ENCODE assay signal across 8 cellular contexts in the genomic region with DNA sequence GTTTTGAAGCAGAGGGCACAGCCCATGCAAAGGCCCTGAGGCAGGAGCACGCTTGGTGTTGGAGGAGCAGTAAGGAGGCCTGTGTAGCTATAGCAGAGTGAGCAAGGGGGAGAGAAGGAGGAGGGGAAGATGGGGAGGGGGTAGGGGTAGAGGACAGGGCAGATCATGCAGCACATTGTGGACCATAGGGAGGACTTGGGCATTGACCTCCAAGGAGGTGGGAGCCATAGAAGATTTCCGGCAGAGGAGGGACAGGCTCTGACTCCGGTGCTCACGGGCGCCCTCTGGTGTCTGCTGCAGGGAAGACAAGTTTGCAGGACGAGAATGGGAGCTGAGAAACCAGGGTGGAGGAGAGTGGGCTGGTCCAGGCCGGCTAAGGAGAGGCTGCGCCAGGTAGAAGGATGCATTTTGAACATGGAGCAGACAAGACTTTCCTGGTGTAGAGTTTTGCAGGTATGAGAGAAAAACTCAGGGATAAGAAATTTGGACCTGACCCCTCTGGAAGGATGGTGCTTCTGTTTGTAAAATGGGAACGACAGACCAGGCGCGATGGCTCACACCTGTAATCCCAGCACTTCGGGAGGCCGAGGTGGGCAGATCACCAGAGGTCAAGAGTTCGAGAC. TPM values are rescaled to one million over a fixed set of nuclear protein-coding genes. Genes with fewer than 3 reads are reported as not detected.
DNase-seq lines count a peak whose midpoint lies in the region; ATAC-seq and TF ChIP-seq lines count a peak whose summit lies in the region.

No MANE protein-coding gene starts in this region.

- H3K36me3 Mint-ChIP-seq in natural killer cell treated with Interleukin-12 subunit alpha and Interleukin-12 subunit beta and Interleukin-15 and Interleukin-18, amount 100 ng/mL, for 72 hours = no peaks in the 10 kb centered on the region

- 39% methylated on average over 14 of the region's 14 CpGs for WGBS in esophagus muscularis mucosa

- intact Hi-C loops in esophagus muscularis mucosa (cut with DNase I) = loop anchor here (5.0 to 10.0 kb wide), 2 partner anchors 68 to 155 kb away; a partner anchor contains a TSS

- no peaks in the 10 kb centered on the region for H4K20me1 ChIP-seq in BLaER1
- no peaks in the 10 kb centered on the region for H4K20me1 ChIP-seq in OCI-LY3 (ENCODE audit: insufficient read depth, low read length)

- H3K27me3 Mint-ChIP-seq in natural killer cell treated with Interleukin-12 subunit alpha and Interleukin-12 subunit beta and Interleukin-15 and Interleukin-18, amount 100 ng/mL, for 72 hours = peaks cover 0 to 2% of the 10 kb centered on the region in 2 donors

- DNase-seq in HCEC 1CT = peak; percentile 51
- peak; percentile 99 for DNase-seq in activated CD8-positive, alpha-beta memory T cell treated with anti-CD3 and anti-CD28 coated beads, Interleukin-2, amount 50 U/mL, for 48 hours
- DNase-seq in esophagus muscularis mucosa (ENCODE audit: extremely low spot score) = no peak
- peak; percentile 83 for DNase-seq in natural killer cell treated with Interleukin-12 subunit alpha and Interleukin-12 subunit beta and Interleukin-15 and Interleukin-18, amount 100 ng/mL, for 72 hours (ENCODE audit: low spot score)
- DNase-seq in stimulated activated naive CD4-positive, alpha-beta T cell (lab: John Stamatoyannopoulos, UW) = peak; percentile 53 to 88 (median 80)
- no peak for DNase-seq in amniotic stem cell (lab: John Stamatoyannopoulos, UW)

- no peak overlapping the region for H2AFZ ChIP-seq in OCI-LY3 (ENCODE audit: low read depth, low read length)

- peak overlapping the region; percentile 42 to 69 for H3K27ac Mint-ChIP-seq in natural killer cell treated with Interleukin-12 subunit alpha and Interleukin-12 subunit beta and Interleukin-15 and Interleukin-18, amount 100 ng/mL, for 72 hours

- H3K79me2 ChIP-seq in OCI-LY3 (ENCODE audit: low read length) = no peaks in the 10 kb centered on the region

- H3K36me3 ChIP-seq in BLaER1 = no peaks in the 10 kb centered on the region
- no peaks in the 10 kb centered on the region for H3K36me3 ChIP-seq in OCI-LY3 (replicated peaks; ENCODE audit: low read depth, low read length)
- H3K36me3 ChIP-seq in esophagus muscularis mucosa = no peaks in the 10 kb centered on the region

- TF ChIP-seq EP300 in esophagus muscularis mucosa (IDR thresholded peaks at IDR 0.05) = no peak

- H3K4me1 ChIP-seq in BLaER1 (peaks cover 9% of the 10 kb centered on the region), OCI-LY3 (ENCODE audit: low read length) (peaks cover 15% of the 10 kb centered on the region), esophagus muscularis mucosa (peaks cover 0 to 14% (median 10%) of the 10 kb centered on the region in 4 donors)

- TF ChIP-seq POLR2A in esophagus muscularis mucosa (IDR thresholded peaks at IDR 0.05; ENCODE audit: low read depth) = no peak

- peak; percentile 89 to 92 for ATAC-seq in natural killer cell treated with Interleukin-12 subunit alpha and Interleukin-12 subunit beta and Interleukin-15 and Interleukin-18, amount 100 ng/mL, for 72 hours

- H3K4me2 ChIP-seq in BLaER1 (peak overlapping the region; percentile 16), OCI-LY3 (ENCODE audit: low read length) (peak overlapping the region; percentile 93; the same call in 1 of the 2 replicates)

- peaks cover 7 to 10% of the 10 kb centered on the region in 2 donors for H3K4me1 Mint-ChIP-seq in natural killer cell treated with Interleukin-12 subunit alpha and Interleukin-12 subunit beta and Interleukin-15 and Interleukin-18, amount 100 ng/mL, for 72 hours (ENCODE audit: low read depth in 2 of 2)

- H3K4me3 ChIP-seq in BLaER1 = no peak overlapping the region
- no peak overlapping the region for H3K4me3 ChIP-seq in OCI-LY3 (ENCODE audit: low read length)
- no peak overlapping the region for H3K4me3 ChIP-seq in esophagus muscularis mucosa

- no peak overlapping the region for H3K9ac ChIP-seq in BLaER1
- H3K9ac ChIP-seq in OCI-LY3 (ENCODE audit: low read length) = no peak overlapping the region

- H3K4me3 Mint-ChIP-seq in natural killer cell treated with Interleukin-12 subunit alpha and Interleukin-12 subunit beta and Interleukin-15 and Interleukin-18, amount 100 ng/mL, for 72 hours = peak overlapping the region; percentile 51

- H3K27ac ChIP-seq in BLaER1 (no peak overlapping the region), OCI-LY3 (ENCODE audit: low read length) (no peak overlapping the region), esophagus muscularis mucosa (replicated peaks in 1 of 4) (no peak overlapping the region)

- no peaks in the 10 kb centered on the region for H3K9me3 Mint-ChIP-seq in natural killer cell treated with Interleukin-12 subunit alpha and Interleukin-12 subunit beta and Interleukin-15 and Interleukin-18, amount 100 ng/mL, for 72 hours

- H3K27me3 ChIP-seq in BLaER1 (no peaks in the 10 kb centered on the region), OCI-LY3 (ENCODE audit: low read depth, low read length) (peaks cover 8% of the 10 kb centered on the region), esophagus muscularis mucosa (peaks cover 0 to 16% (median 0%) of the 10 kb centered on the region in 4 donors)

- TF ChIP-seq CTCF in OCI-LY3 (IDR thresholded peaks at IDR 0.05; ENCODE audit: low read depth, low read length) = peak; percentile 88
- TF ChIP-seq CTCF in esophagus muscularis mucosa (IDR thresholded peaks at IDR 0.05) = peak; percentile 57 to 84 (median 61)

- H3K9me3 ChIP-seq in BLaER1 (no peaks in the 10 kb centered on the region), OCI-LY3 (ENCODE audit: insufficient read depth, low read length) (no peaks in the 10 kb centered on the region), esophagus muscularis mucosa (no peaks in the 10 kb centered on the region)

RNA-seq across cellular contexts. Expression of a gene that starts 13.7 kb away (rescaled TPM):
- total RNA-seq in esophagus muscularis mucosa = not detected
- not detected for total RNA-seq in natural killer cell treated with Interleukin-12 subunit alpha and Interleukin-12 subunit beta and Interleukin-15 and Interleukin-18, amount 100 ng/mL, for 72 hours

RNA-seq across cellular contexts. Expression of a gene that starts 15.8 kb away (rescaled TPM):
- total RNA-seq in esophagus muscularis mucosa = 100 to 1,000 TPM in 2 of 4 donors, 10 to 100 TPM in 2; 59.0 to 145 (median 101) TPM
- total RNA-seq in natural killer cell treated with Interleukin-12 subunit alpha and Interleukin-12 subunit beta and Interleukin-15 and Interleukin-18, amount 100 ng/mL, for 72 hours = 100 to 1,000 TPM; 170 to 206 TPM

RNA-seq across cellular contexts. Expression of a gene that starts 42.6 kb away (rescaled TPM):
- 10 to 100 TPM; 16.0 to 24.1 (median 19.9) TPM for total RNA-seq in esophagus muscularis mucosa
- 10 to 100 TPM; 51.4 to 56.7 TPM for total RNA-seq in natural killer cell treated with Interleukin-12 subunit alpha and Interleukin-12 subunit beta and Interleukin-15 and Interleukin-18, amount 100 ng/mL, for 72 hours

RNA-seq across cellular contexts. Expression of a gene that starts 42.8 kb away (rescaled TPM):
- 1 to 10 TPM in 2 of 4 donors, under 1 TPM in 2; 0.32 to 2.5 (median 0.96) TPM for total RNA-seq in esophagus muscularis mucosa
- total RNA-seq in natural killer cell treated with Interleukin-12 subunit alpha and Interleukin-12 subunit beta and Interleukin-15 and Interleukin-18, amount 100 ng/mL, for 72 hours = under 1 TPM; 0.33 to 0.74 TPM

Comparison
In these comparisons a context has a peak if more than half of its experiments do, and no peak if none do; other contexts are left out.
1. DNase-seq: peak in HCEC 1CT (single experiment), activated CD8-positive, alpha-beta memory T cell treated with anti-CD3 and anti-CD28 coated beads, Interleukin-2, amount 50 U/mL, for 48 hours (single experiment), natural killer cell treated with Interleukin-12 subunit alpha and Interleukin-12 subunit beta and Interleukin-15 and Interleukin-18, amount 100 ng/mL, for 72 hours (single experiment) and stimulated activated naive CD4-positive, alpha-beta T cell (6 of 6); none in esophagus muscularis mucosa (single experiment) and amniotic stem cell (single experiment).